In genomic region chr2:26577442-26578433, GRCh38 we compare ENCODE assay signal across 8 cellular contexts.
DNase-seq lines count a peak whose midpoint lies in the region; ATAC-seq, FAIRE-seq and TF ChIP-seq lines count a peak whose summit lies in the region.

No MANE protein-coding gene starts in this region.

- H3K27ac Mint-ChIP-seq in T-helper 2 cell treated with Interferon-gamma antibody and Interleukin-4, amounts not matched to agents 5 μg/mL and 100 μg/mL, for 36 hours = no peak overlapping the region
- H3K27ac Mint-ChIP-seq in astrocyte (ENCODE audit: unreplicated experiment) = peak overlapping the region; percentile 18

- ATAC-seq in GM18909 (IDR thresholded peaks at IDR 0.05; ENCODE audit: poor library complexity, unreplicated experiment) = no peak

- no peak overlapping the region for H3K4me2 ChIP-seq in astrocyte (ENCODE audit: low read length)

- H3K27ac ChIP-seq in astrocyte (ENCODE audit: low read depth, low read length) = no peak overlapping the region
- no peak overlapping the region for H3K27ac ChIP-seq in spleen

- H3K36me3 ChIP-seq in astrocyte (ENCODE audit: insufficient read depth, low read length) (no peaks in the 10 kb centered on the region), spleen (no peaks in the 10 kb centered on the region)

- no peak overlapping the region for H3K4me3 Mint-ChIP-seq in T-helper 2 cell treated with Interferon-gamma antibody and Interleukin-4, amounts not matched to agents 5 μg/mL and 100 μg/mL, for 36 hours
- H3K4me3 Mint-ChIP-seq in astrocyte (ENCODE audit: unreplicated experiment) = no peak overlapping the region

- H3K27me3 ChIP-seq in astrocyte (ENCODE audit: insufficient read depth, low read length) (peaks cover 40% of the 10 kb centered on the region), spleen (replicated peaks in 1 of 7) (peaks cover 0 to 74% (median 4%) of the 10 kb centered on the region in 7 donors)

- H3K9ac ChIP-seq in astrocyte (ENCODE audit: low read length) = no peak overlapping the region

- 42 to 46% (median 44%) methylated on average over 27 of the region's 27 CpGs for WGBS in spleen, 5 donors

- TF ChIP-seq POLR2A in spleen (IDR thresholded peaks at IDR 0.05) = no peak

- no peaks in the 10 kb centered on the region for H3K79me2 ChIP-seq in astrocyte (ENCODE audit: insufficient read depth, low read length)

- peaks cover 8% of the 10 kb centered on the region for H3K27me3 Mint-ChIP-seq in T-helper 2 cell treated with Interferon-gamma antibody and Interleukin-4, amounts not matched to agents 5 μg/mL and 100 μg/mL, for 36 hours (ENCODE audit: low read depth)
- peaks cover 82% of the 10 kb centered on the region for H3K27me3 Mint-ChIP-seq in astrocyte (ENCODE audit: low read depth, unreplicated experiment)

- intact Hi-C loops in spleen (cut with DNase I; ENCODE audit: low total_unique reads) = no loop called here

- H3K9me3 ChIP-seq in astrocyte (ENCODE audit: insufficient read depth, low read depth, low read length) (no peaks in the 10 kb centered on the region), spleen (no peaks in the 10 kb centered on the region)

- H4K20me1 ChIP-seq in astrocyte (ENCODE audit: insufficient read depth, low read length) = no peaks in the 10 kb centered on the region

- FAIRE-seq in astrocyte (lab: Jason Lieb, UNC) = no peak

- no peak overlapping the region for H2AFZ ChIP-seq in astrocyte (ENCODE audit: low read depth, low read length)

- H3K4me3 ChIP-seq in astrocyte (ENCODE audit: insufficient read depth, low read depth, low read length) (no peak overlapping the region), spleen (no peak overlapping the region)

- peak; percentile 95 for TF ChIP-seq CTCF in astrocyte (IDR thresholded peaks at IDR 0.05; ENCODE audit: insufficient read depth, low read depth, low read length)
- peak; percentile 75 to 98 (median 96) for TF ChIP-seq CTCF in spleen (IDR thresholded peaks at IDR 0.05 in 8 of 11, conservative IDR thresholded peaks at IDR 0.05 in 3 of 11)

- DNase-seq in NCI-H1092 treated with DMSO at 0.1 percent for 48 hours (lab: John Stamatoyannopoulos, UW) = peak; percentile 52
- DNase-seq in NCI-H1092 (lab: John Stamatoyannopoulos, UW) = no peak
- DNase-seq in NCI-H146 (lab: John Stamatoyannopoulos, UW) = peak; percentile 85
- peak; percentile 52 for DNase-seq in T-helper 2 cell treated with Interferon-gamma antibody and Interleukin-4, amounts not matched to agents 5 μg/mL and 100 μg/mL, for 36 hours (ENCODE audit: low spot score)
- DNase-seq in astrocyte (ENCODE audit: low read depth) = peak; percentile 17
- DNase-seq in iPS DF 19.7 (ENCODE audit: low read depth, low spot score) = peak; percentile 35
- DNase-seq in spleen = peak; percentile 87

- H3K9me3 Mint-ChIP-seq in T-helper 2 cell treated with Interferon-gamma antibody and Interleukin-4, amounts not matched to agents 5 μg/mL and 100 μg/mL, for 36 hours = no peaks in the 10 kb centered on the region
- H3K9me3 Mint-ChIP-seq in astrocyte (ENCODE audit: unreplicated experiment) = peaks cover 6% of the 10 kb centered on the region

- H3K4me1 ChIP-seq in astrocyte (ENCODE audit: insufficient read depth, low read length) (no peaks in the 10 kb centered on the region), spleen (peaks cover 0 to 5% (median 2%) of the 10 kb centered on the region in 6 donors)

- no peaks in the 10 kb centered on the region for H3K4me1 Mint-ChIP-seq in T-helper 2 cell treated with Interferon-gamma antibody and Interleukin-4, amounts not matched to agents 5 μg/mL and 100 μg/mL, for 36 hours (ENCODE audit: low read depth)
- H3K4me1 Mint-ChIP-seq in astrocyte (ENCODE audit: low read depth, unreplicated experiment) = no peaks in the 10 kb centered on the region

- no peaks in the 10 kb centered on the region for H3K36me3 Mint-ChIP-seq in T-helper 2 cell treated with Interferon-gamma antibody and Interleukin-4, amounts not matched to agents 5 μg/mL and 100 μg/mL, for 36 hours (ENCODE audit: low read depth)
- no peaks in the 10 kb centered on the region for H3K36me3 Mint-ChIP-seq in astrocyte (ENCODE audit: low read depth, unreplicated experiment)
